ENCODE assay signal across 20 cellular contexts in the genomic region with DNA sequence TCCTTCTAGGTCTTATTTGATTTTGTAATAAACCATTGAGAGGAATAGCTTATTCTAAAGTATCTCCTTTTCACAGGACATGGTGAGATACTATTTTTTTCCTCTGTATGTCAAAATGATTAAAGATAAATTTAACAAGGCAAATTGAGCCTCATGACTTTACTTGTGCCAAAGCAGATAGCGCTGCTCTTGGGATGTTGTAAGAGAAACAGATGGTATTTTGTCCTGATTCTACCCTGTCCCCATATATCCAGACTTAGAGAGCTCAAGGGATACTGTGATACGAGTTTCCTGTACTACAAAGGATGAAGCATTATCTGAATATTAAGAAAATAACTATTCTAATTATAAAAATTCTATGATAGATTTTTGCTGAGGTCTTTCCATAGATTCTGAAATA.
"Had no signal": no experiment of that assay in that cellular context is flagged by ENCODE, and none has a peak within 500 bp of the region (broad histone marks: within the 10 kb centered on the region; RNA-seq: fewer than 3 reads in every experiment).

No MANE protein-coding gene starts in this region.

- ATAC-seq: effector memory CD8-positive, alpha-beta T cell; gastrocnemius medialis; left lung; mucosa of descending colon; right lobe of liver; stimulated activated naive B cell treated with anti-CD40 and anti-IgM and Interleukin-4, amounts not matched to agents 10 μg/mL and 1 μg/mL and 100 μg/mL, for 72 hours; upper lobe of right lung had no signal

- DNase-seq: dermis blood vessel endothelial cell; effector memory CD8-positive, alpha-beta T cell; erythroblast; esophagus squamous epithelium; foreskin fibroblast; gastrocnemius medialis; head of caudate nucleus; kidney; left lung; mesenchymal stem cell; mucosa of descending colon; naive B cell; right lobe of liver; small intestine; stimulated activated CD4-positive, alpha-beta T cell treated with anti-CD3 and anti-CD28 coated beads, Interleukin-15, amount 100 ng/mL, for 24 hours; stimulated activated CD4-positive, alpha-beta T cell treated with anti-CD3 and anti-CD28 coated beads, Interleukin-2, amount 100 ng/mL, for 48 hours; stimulated activated naive B cell treated with anti-CD40 and anti-IgM and Interleukin-4, amounts not matched to agents 10 μg/mL and 1 μg/mL and 100 μg/mL, for 72 hours; transverse colon; upper lobe of right lung; uterus had no signal
